5 cellular contexts compared by ENCODE assay signal in genomic region chr11:42957831-42958230, GRCh38.
"Had no signal": no experiment of that assay in that cellular context is flagged by ENCODE, and none has a peak within 500 bp of the region (broad histone marks: within the 10 kb centered on the region; RNA-seq: fewer than 3 reads in every experiment).

No MANE protein-coding gene starts in this region.

- ATAC-seq: HepG2, K562 had no signal

- DNase-seq: IMR-90, KBM-7 had no signal

- H3K4me3 ChIP-seq: K562 had no signal

- H3K27ac ChIP-seq: HL-60 had no signal
